Comparison of ENCODE assay signal across 1 cellular context in genomic region chr9:108088916-108089315, GRCh38.
TF ChIP-seq lines count a peak whose summit lies in the region.

No MANE protein-coding gene starts in this region.

TF ChIP-seq in K562, 482 proteins besides CTCF, POLR2A, EP300 and RAD21 (continued from another document):
- TF ChIP-seq PRMT5 (CRISPR knock-in tag; IDR thresholded peaks at IDR 0.05) (no peak), ZNF561 (CRISPR knock-in tag; conservative IDR thresholded peaks at IDR 0.05) (no peak), FOSL1 (tag; conservative IDR thresholded peaks at IDR 0.05) (no peak), DPF2 (IDR thresholded peaks at IDR 0.05) (no peak), ZNF311 (CRISPR knock-in tag; IDR thresholded peaks at IDR 0.05) (no peak)
- TF ChIP-seq, protein P1, sequence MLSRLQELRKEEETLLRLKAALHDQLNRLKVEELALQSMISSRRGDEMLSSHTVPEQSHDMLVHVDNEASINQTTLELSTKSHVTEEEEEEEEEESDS (CRISPR knock-in tag; IDR thresholded peaks at IDR 0.05), result no peak
